19 cellular contexts compared by ENCODE assay signal in genomic region chr15:73865379-73865778, GRCh38. TPM values are rescaled to one million over a fixed set of nuclear protein-coding genes. Genes with fewer than 3 reads are reported as not detected.
A peak's percentile ranks its signal among the peaks of the same experiment; 100 is the strongest.
DNase-seq lines count a peak whose midpoint lies in the region; ATAC-seq, FAIRE-seq and TF ChIP-seq lines count a peak whose summit lies in the region.
"Had no signal": no experiment of that assay in that cellular context is flagged by ENCODE, and none has a peak within 500 bp of the region (broad histone marks: within the 10 kb centered on the region; RNA-seq: fewer than 3 reads in every experiment).

No MANE protein-coding gene starts in this region.

- H3K4ac ChIP-seq in H1 (replicated peaks; ENCODE audit: insufficient read length, low read depth, low read length) = no peak overlapping the region

- H2BK15ac ChIP-seq in H1 (ENCODE audit: low read length) = peak overlapping the region; percentile 50; the same call in 1 of the 2 replicates

- DNase-seq in CD8-positive, alpha-beta T cell = no peak
- DNase-seq in Karpas-422 (peak; percentile 26), H1 (ENCODE audit: low read depth in 1 of 2, low spot score in 2 of 2) (no peak), vagina (ENCODE audit: extremely low spot score in 2 of 2) (no peak), HFFc6 (no peak)
- DNase-seq in activated T-cell treated with anti-CD3 and anti-CD28 coated beads, Interleukin-2, amount 50 U/mL, for 72 hours = no peak
- DNase-seq: CD4-positive, alpha-beta T cell; COR-L47; DMS153; EL; GDM1 had no signal

- no peak overlapping the region for H3K4me3 ChIP-seq in CD8-positive, alpha-beta T cell (ENCODE audit: low read depth, low read length)
- H3K4me3 ChIP-seq in Karpas-422 (ENCODE audit: low read length) (no peak overlapping the region), H1 (ENCODE audit: extremely low read depth in 1 of 4, insufficient read depth in 2 of 4, low read depth in 3 of 4, low read length in 4 of 4) (no peak overlapping the region), vagina (no peak overlapping the region)

- ATAC-seq in CD8-positive, alpha-beta T cell = peak; percentile 34
- ATAC-seq in activated T-cell treated with anti-CD3 and anti-CD28 coated beads, Interleukin-2, amount 50 U/mL, for 72 hours (replicated peaks in 1 of 2) = no peak
- ATAC-seq: HCT116 had no signal

- FAIRE-seq in H1 (lab: Jason Lieb, UNC) = no peak
- FAIRE-seq: GM12892 had no signal

- H4K91ac ChIP-seq in H1 (replicated peaks; ENCODE audit: insufficient read length, low read length) = no peak overlapping the region

- no peaks in the 10 kb centered on the region for H3K36me3 ChIP-seq in CD8-positive, alpha-beta T cell (ENCODE audit: insufficient read depth, low read length)
- no peaks in the 10 kb centered on the region for H3K36me3 ChIP-seq in Karpas-422 (ENCODE audit: insufficient read depth, low read length)
- no peaks in the 10 kb centered on the region for H3K36me3 ChIP-seq in H1 (ENCODE audit: control insufficient read depth in 2 of 4, insufficient read depth in 4 of 4, low read length in 3 of 4)
- no peaks in the 10 kb centered on the region for H3K36me3 ChIP-seq in vagina

- TF ChIP-seq POLR2A in H1 (IDR thresholded peaks at IDR 0.05; ENCODE audit: control extremely low read depth in 1 of 2, low read depth in 2 of 2, low read length in 2 of 2) (no peak), vagina (IDR thresholded peaks at IDR 0.05) (no peak)

- H3K23me2 ChIP-seq in H1 (ENCODE audit: low read depth, low read length) = no peaks in the 10 kb centered on the region

- no peaks in the 10 kb centered on the region for H3K79me2 ChIP-seq in Karpas-422 (ENCODE audit: low read length)
- H3K79me2 ChIP-seq in H1 (ENCODE audit: control insufficient read depth in 1 of 2, insufficient read depth in 2 of 2, low read length in 2 of 2) = no peaks in the 10 kb centered on the region

- H2BK20ac ChIP-seq in H1 (ENCODE audit: low read length) = peak overlapping the region; percentile 36; the same call in 1 of the 2 replicates

- no peaks in the 10 kb centered on the region for H3K79me1 ChIP-seq in H1 (ENCODE audit: low read depth, low read length)

- H4K8ac ChIP-seq in H1 (ENCODE audit: extremely low read depth, insufficient read depth, low read length) = no peak overlapping the region

- H3K9me3 ChIP-seq in CD8-positive, alpha-beta T cell (ENCODE audit: low read length) = no peaks in the 10 kb centered on the region
- no peaks in the 10 kb centered on the region for H3K9me3 ChIP-seq in Karpas-422 (ENCODE audit: low read length)
- H3K9me3 ChIP-seq in H1 (ENCODE audit: insufficient read depth in 2 of 2, low read depth in 1 of 2, low read length in 1 of 2) = 0 out of 4 replicates have a peak, but pooled peaks cover 0 to 3% of the 10 kb centered on the region in 2 experiments
- no peaks in the 10 kb centered on the region for H3K9me3 ChIP-seq in vagina

- H3K14ac ChIP-seq in H1 (ENCODE audit: insufficient read length) = no peak overlapping the region

- CTCF ChIA-PET in CD8-positive, alpha-beta T cell (lab: Charles Lee) = interaction anchor here (0.8 to 1.0 kb wide), 2 partner anchors 9 to 18 kb away, joined by 3 read pairs; no protein-coding TSS in a partner anchor
- CTCF ChIA-PET in H1 (lab: Charles Lee; ENCODE audit: partially characterized antibody) = interaction anchor here (0.6 to 6.5 kb wide), 20 partner anchors 7 to 161 kb away, joined by 3 to 35 read pairs (median 6); partner anchors contain the start of gene TBC1D21

- intact Hi-C loops in CD8-positive, alpha-beta T cell (cut with DNase I, micrococcal nuclease) = no loop called here
- intact Hi-C loops in vagina (cut with DNase I) = no loop called here

- POLR2A ChIA-PET in CD8-positive, alpha-beta T cell (lab: Charles Lee) = no interaction called here
- POLR2A ChIA-PET in H1 (lab: Charles Lee; ENCODE audit: partially characterized antibody) = no interaction called here

- H3K23ac ChIP-seq in H1 (ENCODE audit: insufficient read length) = no peak overlapping the region

- no peaks in the 10 kb centered on the region for H3K27me3 ChIP-seq in CD8-positive, alpha-beta T cell (ENCODE audit: insufficient read depth, low read length)
- H3K27me3 ChIP-seq in Karpas-422 (ENCODE audit: low read length) (no peaks in the 10 kb centered on the region), H1 (replicated peaks in 1 of 4; ENCODE audit: control insufficient read depth in 3 of 4, extremely low read depth in 1 of 4, insufficient read depth in 3 of 4, low read length in 3 of 4) (no peaks in the 10 kb centered on the region), vagina (no peaks in the 10 kb centered on the region)

- TF ChIP-seq EP300 in H1 (IDR thresholded peaks at IDR 0.05; ENCODE audit: borderline replicate concordance in 1 of 2, low read depth in 2 of 2, low read length in 2 of 2) = no peak

- no peak overlapping the region for H2BK120ac ChIP-seq in H1 (replicated peaks; ENCODE audit: low read depth, low read length)

- no peak overlapping the region for H3K4me3 Mint-ChIP-seq in CD8-positive, alpha-beta T cell
- no peak overlapping the region for H3K4me3 Mint-ChIP-seq in activated T-cell treated with anti-CD3 and anti-CD28 coated beads, Interleukin-2, amount 50 U/mL, for 72 hours
- no peak overlapping the region for H3K4me3 Mint-ChIP-seq in HFFc6
- H3K4me3 Mint-ChIP-seq: CD14-positive monocyte; CD4-positive, alpha-beta T cell; H9 had no signal

- H3K9ac ChIP-seq in Karpas-422 (ENCODE audit: low read length) (no peak overlapping the region), H1 (replicated peaks in 1 of 4; ENCODE audit: extremely low read depth in 1 of 4, low read depth in 3 of 4, low read length in 3 of 4) (no peak overlapping the region)

- H3K27me3 Mint-ChIP-seq in CD8-positive, alpha-beta T cell (ENCODE audit: low read depth) = peaks cover 18% of the 10 kb centered on the region
- no peaks in the 10 kb centered on the region for H3K27me3 Mint-ChIP-seq in activated T-cell treated with anti-CD3 and anti-CD28 coated beads, Interleukin-2, amount 50 U/mL, for 72 hours (ENCODE audit: low read depth)
- H3K27me3 Mint-ChIP-seq in HFFc6 (ENCODE audit: insufficient read depth) = peaks cover 50% of the 10 kb centered on the region

- H3K36me3 Mint-ChIP-seq in CD8-positive, alpha-beta T cell = no peaks in the 10 kb centered on the region
- no peaks in the 10 kb centered on the region for H3K36me3 Mint-ChIP-seq in activated T-cell treated with anti-CD3 and anti-CD28 coated beads, Interleukin-2, amount 50 U/mL, for 72 hours (ENCODE audit: insufficient read depth in 2 of 2)
- H3K36me3 Mint-ChIP-seq in HFFc6 (ENCODE audit: low read depth) = no peaks in the 10 kb centered on the region
- H3K36me3 Mint-ChIP-seq: CD14-positive monocyte had no signal

- TF ChIP-seq RAD21 in H1 (IDR thresholded peaks at IDR 0.05 in 1 of 2, conservative IDR thresholded peaks at IDR 0.05 in 1 of 2; ENCODE audit: low read depth in 2 of 2, low read length in 2 of 2) = no peak

- H3K4me2 ChIP-seq in Karpas-422 (ENCODE audit: low read depth, low read length, poor library complexity, severe bottlenecking) = no peak overlapping the region
- no peak overlapping the region for H3K4me2 ChIP-seq in H1 (ENCODE audit: insufficient read depth in 1 of 2, low read depth in 2 of 2, low read length in 2 of 2)

- no peaks in the 10 kb centered on the region for H3K9me2 ChIP-seq in Karpas-422 (replicated peaks; ENCODE audit: insufficient read depth, low read length)

- H2BK5ac ChIP-seq in H1 (ENCODE audit: low read depth, low read length) = no peak overlapping the region

- peaks cover 9% of the 10 kb centered on the region for H3K4me1 ChIP-seq in CD8-positive, alpha-beta T cell (ENCODE audit: insufficient read depth, low read length)
- H3K4me1 ChIP-seq in Karpas-422 (ENCODE audit: low read length) (no peaks in the 10 kb centered on the region), H1 (replicated peaks in 1 of 4; ENCODE audit: control insufficient read depth in 3 of 4, insufficient read depth in 4 of 4, low read length in 3 of 4) (peaks cover 0 to 2% (median 0%) of the 10 kb centered on the region in 4 experiments; a peak in 4 of 7 replicates), vagina (no peaks in the 10 kb centered on the region)

- H4K5ac ChIP-seq in H1 (ENCODE audit: insufficient read length, low read depth, low read length) = no peak overlapping the region

- no peak overlapping the region; the same call in 1 of the 2 replicates for H2BK12ac ChIP-seq in H1 (ENCODE audit: low read depth, low read length)

- H3K27ac Mint-ChIP-seq in CD8-positive, alpha-beta T cell = no peak overlapping the region
- no peak overlapping the region for H3K27ac Mint-ChIP-seq in activated T-cell treated with anti-CD3 and anti-CD28 coated beads, Interleukin-2, amount 50 U/mL, for 72 hours
- no peak overlapping the region for H3K27ac Mint-ChIP-seq in HFFc6
- H3K27ac Mint-ChIP-seq: CD14-positive monocyte; CD4-positive, alpha-beta T cell; H9 had no signal

- H3K18ac ChIP-seq in H1 (ENCODE audit: extremely low read depth, low read length) = no peak overlapping the region

- H4K20me1 ChIP-seq in Karpas-422 (ENCODE audit: insufficient read depth, low read depth, low read length) (no peaks in the 10 kb centered on the region), H1 (replicated peaks in 1 of 2; ENCODE audit: control insufficient read depth in 1 of 2, insufficient read depth in 2 of 2, low read length in 2 of 2) (no peaks in the 10 kb centered on the region)

- H3K27ac ChIP-seq in CD8-positive, alpha-beta T cell (ENCODE audit: low read depth, low read length) = no peak overlapping the region
- H3K27ac ChIP-seq in Karpas-422 (ENCODE audit: low read length) = no peak overlapping the region
- no peak overlapping the region for H3K27ac ChIP-seq in H1 (ENCODE audit: low read depth, low read length)
- no peak overlapping the region for H3K27ac ChIP-seq in vagina

- H2AFZ ChIP-seq in Karpas-422 (ENCODE audit: low read length) = no peak overlapping the region
- no peak overlapping the region for H2AFZ ChIP-seq in H1 (ENCODE audit: low read length)

- no peak overlapping the region for H3K56ac ChIP-seq in H1 (replicated peaks; ENCODE audit: insufficient read length, low read depth, low read length)

- H3K9me3 Mint-ChIP-seq in CD8-positive, alpha-beta T cell = no peaks in the 10 kb centered on the region
- H3K9me3 Mint-ChIP-seq in activated T-cell treated with anti-CD3 and anti-CD28 coated beads, Interleukin-2, amount 50 U/mL, for 72 hours = no peaks in the 10 kb centered on the region
- H3K9me3 Mint-ChIP-seq in HFFc6 = no peaks in the 10 kb centered on the region
- H3K9me3 Mint-ChIP-seq: CD4-positive, alpha-beta T cell had no signal

- peaks cover 12% of the 10 kb centered on the region for H3K4me1 Mint-ChIP-seq in CD8-positive, alpha-beta T cell (ENCODE audit: low read depth)
- H3K4me1 Mint-ChIP-seq in activated T-cell treated with anti-CD3 and anti-CD28 coated beads, Interleukin-2, amount 50 U/mL, for 72 hours (ENCODE audit: low read depth) = peaks cover 4% of the 10 kb centered on the region
- H3K4me1 Mint-ChIP-seq in HFFc6 (ENCODE audit: low read depth) = no peaks in the 10 kb centered on the region
- H3K4me1 Mint-ChIP-seq: CD14-positive monocyte had no signal

- no peak overlapping the region for H2AK5ac ChIP-seq in H1 (ENCODE audit: low read depth, low read length)

- no peak for TF ChIP-seq CTCF in CD8-positive, alpha-beta T cell (IDR thresholded peaks at IDR 0.05)
- TF ChIP-seq CTCF in H1 (IDR thresholded peaks at IDR 0.05; ENCODE audit: control extremely low read depth in 1 of 3, insufficient read depth in 1 of 3, low read depth in 1 of 3, low read length in 3 of 3) (no peak), vagina (IDR thresholded peaks at IDR 0.05) (no peak), HFFc6 (IDR thresholded peaks at IDR 0.05) (no peak)

RNA-seq across cellular contexts. Expression of gene TBC1D21, which starts 8.0 kb away (rescaled TPM):
- not detected for total RNA-seq in CD8-positive, alpha-beta T cell
- not detected in 2 replicates for total RNA-seq in Karpas-422 (2014; rRNA removed; shearing (Covaris generic); ENCODE audit: low replicate concordance)
- not detected in 2 replicates for total RNA-seq in H1 (2021; fragmentation: NEBNext Ultra II Directional; extraction: Animal tissue kit (Norgen Biotek cat#: 25700))
- polyA plus RNA-seq in H1 (2011; rRNA removed) = not detected in 2 replicates
- polyA plus RNA-seq in H1 (2011; cell fraction: cytosol; rRNA removed) = not detected
- not detected for polyA plus RNA-seq in H1 (2011; cell fraction: nucleus; rRNA removed)
- polyA plus RNA-seq in H1 (2012, experiment 1 of 2) = not detected in 4 replicates
- polyA plus RNA-seq in H1 (2012, experiment 2 of 2) = not detected
- not detected for polyA plus RNA-seq in H1 (2013, experiment 1 of 2)
- polyA plus RNA-seq in H1 (2013, experiment 2 of 2) = not detected
- not detected in 2 replicates for polyA minus RNA-seq in H1 (2011; rRNA and poly(A)+ RNA removed)
- not detected for polyA minus RNA-seq in H1 (2011; cell fraction: cytosol; rRNA and poly(A)+ RNA removed)
- not detected for polyA minus RNA-seq in H1 (2011; cell fraction: nucleus; rRNA and poly(A)+ RNA removed)
- total RNA-seq in activated T-cell treated with anti-CD3 and anti-CD28 coated beads, Interleukin-2, amount 50 U/mL, for 72 hours = not detected
- not detected for total RNA-seq in vagina
- not detected for total RNA-seq in HFFc6 (2021; fragmentation: NEBNext Ultra II Directional; extraction: Animal tissue kit (Norgen Biotek cat#: 25700))
- total RNA-seq: A172; A673; CD4-positive, alpha-beta T cell; H4; H9 had no signal
- polyA plus RNA-seq: BJ, CD14-positive monocyte had no signal
